21 cellular contexts compared by ENCODE assay signal in genomic region chr2:146777181-146777580, GRCh38.
DNase-seq lines count a peak whose midpoint lies in the region; ATAC-seq and TF ChIP-seq lines count a peak whose summit lies in the region.
"Had no signal": no experiment of that assay in that cellular context is flagged by ENCODE, and none has a peak within 500 bp of the region (broad histone marks: within the 10 kb centered on the region; RNA-seq: fewer than 3 reads in every experiment).

No MANE protein-coding gene starts in this region.

- ATAC-seq in activated CD8-positive, alpha-beta T cell treated with anti-CD3 and anti-CD28 coated beads for 36 hours, result no peak
- ATAC-seq in GM18520 (IDR thresholded peaks at IDR 0.05; ENCODE audit: unreplicated experiment), result no peak
- ATAC-seq: A549, HCT116, HepG2 had no signal

- no peak for TF ChIP-seq CTCF in astrocyte of the spinal cord (IDR thresholded peaks at IDR 0.05; ENCODE audit: low read depth, low read length)
- no peak for TF ChIP-seq CTCF in endothelial cell (IDR thresholded peaks at IDR 0.05; ENCODE audit: unreplicated experiment)
- no peak for TF ChIP-seq CTCF in activated CD8-positive, alpha-beta T cell treated with anti-CD3 and anti-CD28 coated beads for 36 hours (IDR thresholded peaks at IDR 0.05)

- H3K36me3 Mint-ChIP-seq in endothelial cell (ENCODE audit: low read depth, unreplicated experiment), result no peaks in the 10 kb centered on the region
- no peaks in the 10 kb centered on the region for H3K36me3 Mint-ChIP-seq in activated CD8-positive, alpha-beta T cell treated with anti-CD3 and anti-CD28 coated beads for 36 hours (ENCODE audit: low read depth)

- H3K9ac ChIP-seq in neuronal stem cell (ENCODE audit: low read depth, low read length, poor library complexity), result no peak overlapping the region

- no peaks in the 10 kb centered on the region for H3K27me3 ChIP-seq in neuronal stem cell (ENCODE audit: control insufficient read depth in 3 of 3, insufficient read depth in 3 of 3, low read depth in 1 of 3, low read length in 3 of 3)

- H3K4me2 ChIP-seq in neuronal stem cell (ENCODE audit: insufficient read depth, low read length, poor library complexity, severe bottlenecking), result no peak overlapping the region
- H3K4me2 ChIP-seq: A549 had no signal

- H3K4me1 Mint-ChIP-seq in endothelial cell (ENCODE audit: unreplicated experiment), result no peaks in the 10 kb centered on the region
- no peaks in the 10 kb centered on the region for H3K4me1 Mint-ChIP-seq in activated CD8-positive, alpha-beta T cell treated with anti-CD3 and anti-CD28 coated beads for 36 hours (ENCODE audit: low read depth)

- no peak overlapping the region for H4K91ac ChIP-seq in neuronal stem cell (ENCODE audit: low read depth, low read length, poor library complexity)

- H3K27me3 Mint-ChIP-seq in endothelial cell (ENCODE audit: unreplicated experiment), result no peaks in the 10 kb centered on the region
- H3K27me3 Mint-ChIP-seq in activated CD8-positive, alpha-beta T cell treated with anti-CD3 and anti-CD28 coated beads for 36 hours, result no peaks in the 10 kb centered on the region
- H3K27me3 Mint-ChIP-seq: CD4-positive, alpha-beta T cell had no signal

- CTCF ChIA-PET in activated CD8-positive, alpha-beta T cell treated with anti-CD3 and anti-CD28 coated beads for 36 hours (lab: Charles Lee), result no interaction called here

- no peak overlapping the region for H3K4ac ChIP-seq in neuronal stem cell (ENCODE audit: low read length)

- H3K79me1 ChIP-seq in neuronal stem cell (ENCODE audit: low read depth, low read length), result no peaks in the 10 kb centered on the region

- no CpG with 5 or more reads among the region's 2 CpGs for WGBS in neuronal stem cell (ENCODE audit: extremely low coverage in 2 of 2, insufficient read length in 2 of 2, insufficient replicate concordance in 1 of 2), 2 donors

- peaks cover 0 to 2% of the 10 kb centered on the region in 2 donors for H3K4me1 ChIP-seq in neuronal stem cell (ENCODE audit: control insufficient read depth in 2 of 2, insufficient read depth in 1 of 2, low read depth in 1 of 2, low read length in 2 of 2)
- H3K4me1 ChIP-seq: A549, Caco-2 had no signal

- no peak overlapping the region for H2BK120ac ChIP-seq in neuronal stem cell (ENCODE audit: low read depth, low read length)

- POLR2A ChIA-PET in activated CD8-positive, alpha-beta T cell treated with anti-CD3 and anti-CD28 coated beads for 36 hours (lab: Charles Lee), result no interaction called here

- H2BK12ac ChIP-seq in neuronal stem cell (ENCODE audit: low read length), result no peak overlapping the region

- no peak overlapping the region for H2AFZ ChIP-seq in neuronal stem cell (ENCODE audit: low read length)

- H3K18ac ChIP-seq in neuronal stem cell (ENCODE audit: low read length), result no peak overlapping the region

- no peak overlapping the region for H4K8ac ChIP-seq in neuronal stem cell (ENCODE audit: low read depth, low read length)

- H3K23ac ChIP-seq in neuronal stem cell (ENCODE audit: low read depth, low read length, poor library complexity), result no peak overlapping the region

- no peak overlapping the region for H3K27ac ChIP-seq in neuronal stem cell (replicated peaks; ENCODE audit: low read length)
- H3K27ac ChIP-seq: 22Rv1, A549, C4-2B had no signal

- H3K14ac ChIP-seq in neuronal stem cell (ENCODE audit: low read length), result no peak overlapping the region

- no peaks in the 10 kb centered on the region for H3K9me3 Mint-ChIP-seq in endothelial cell (ENCODE audit: unreplicated experiment)
- H3K9me3 Mint-ChIP-seq in activated CD8-positive, alpha-beta T cell treated with anti-CD3 and anti-CD28 coated beads for 36 hours, result peaks cover 3% of the 10 kb centered on the region
- H3K9me3 Mint-ChIP-seq: CD4-positive, alpha-beta T cell had no signal

- in situ Hi-C loops in astrocyte of the spinal cord (cut with HindIII; ENCODE audit: low sequenced_read_pairs), result no loop called here

- no peak overlapping the region for H3K4me3 Mint-ChIP-seq in endothelial cell (ENCODE audit: unreplicated experiment)
- no peak overlapping the region for H3K4me3 Mint-ChIP-seq in activated CD8-positive, alpha-beta T cell treated with anti-CD3 and anti-CD28 coated beads for 36 hours
- H3K4me3 Mint-ChIP-seq: CD4-positive, alpha-beta T cell; HFFc6 had no signal

- DNase-seq in DMS 273 (lab: John Stamatoyannopoulos, UW; ENCODE audit: unreplicated experiment) (peak; percentile 36), NCI-H1694 (lab: John Stamatoyannopoulos, UW) (peak; percentile 47), astrocyte of the spinal cord (ENCODE audit: low read depth, low spot score) (peak; percentile 5), myocyte (ENCODE audit: low read depth) (peak; percentile 60), endothelial cell (ENCODE audit: low spot score) (no peak), neuronal stem cell (ENCODE audit: low spot score) (no peak)
- DNase-seq in activated CD8-positive, alpha-beta T cell treated with anti-CD3 and anti-CD28 coated beads for 36 hours, result no peak
- DNase-seq: AML-193; Caco-2; CD4-positive, alpha-beta T cell; DMS79 treated with DMSO at 0.1 percent for 48 hours; GF-D8; GOT3; H7; HFFc6 had no signal

- no peak overlapping the region for H2BK5ac ChIP-seq in neuronal stem cell (ENCODE audit: low read length)

- H3K36me3 ChIP-seq in neuronal stem cell (replicated peaks in 1 of 2; ENCODE audit: control insufficient read depth in 2 of 2, insufficient read depth in 2 of 2, low read length in 2 of 2), result no peaks in the 10 kb centered on the region

- no peak overlapping the region for H3K4me3 ChIP-seq in astrocyte of the spinal cord (ENCODE audit: low read depth, low read length)
- H3K4me3 ChIP-seq in neuronal stem cell (ENCODE audit: low read length in 2 of 2), result no peak overlapping the region
- H3K4me3 ChIP-seq: A549 had no signal

- no peak overlapping the region for H3K27ac Mint-ChIP-seq in endothelial cell (ENCODE audit: unreplicated experiment)
- no peak overlapping the region for H3K27ac Mint-ChIP-seq in activated CD8-positive, alpha-beta T cell treated with anti-CD3 and anti-CD28 coated beads for 36 hours
- H3K27ac Mint-ChIP-seq: CD4-positive, alpha-beta T cell; HFFc6 had no signal

- H2AK5ac ChIP-seq in neuronal stem cell (ENCODE audit: low read depth, low read length), result no peak overlapping the region

- no peak overlapping the region for H2BK15ac ChIP-seq in neuronal stem cell (ENCODE audit: low read length)

- intact Hi-C loops in activated CD8-positive, alpha-beta T cell treated with anti-CD3 and anti-CD28 coated beads for 36 hours (cut with micrococcal nuclease), result no loop called here

- H3K9me3 ChIP-seq in neuronal stem cell (replicated peaks in 1 of 2; ENCODE audit: control insufficient read depth in 2 of 2, insufficient read depth in 1 of 2, low read depth in 1 of 2, low read length in 2 of 2), result no peaks in the 10 kb centered on the region
- H3K9me3 ChIP-seq: A549, Caco-2 had no signal

Comparison
In these comparisons a context has a peak if more than half of its experiments do, and no peak if none do; other contexts are left out.
1. DNase-seq: peak in DMS 273 (single experiment), NCI-H1694 (single experiment), astrocyte of the spinal cord (single experiment) and myocyte (single experiment); none in endothelial cell (single experiment), neuronal stem cell (single experiment) and activated CD8-positive, alpha-beta T cell treated with anti-CD3 and anti-CD28 coated beads for 36 hours (single experiment).